1 cellular context compared by ENCODE assay signal in genomic region chr19:45413497-45413896, GRCh38.
TF ChIP-seq lines count a peak whose summit lies in the region.

No MANE protein-coding gene starts in this region.

TF ChIP-seq in HCT116, 20 proteins besides CTCF, POLR2A, EP300 and RAD21 (continued from another document):
- TF ChIP-seq ZBTB33 (IDR thresholded peaks at IDR 0.05; ENCODE audit: extremely low read depth, insufficient replicate concordance, low read length), result no peak
- TF ChIP-seq EZH2 (IDR thresholded peaks at IDR 0.05), result no peak
- TF ChIP-seq TCF7L2 (IDR thresholded peaks at IDR 0.05; ENCODE audit: borderline replicate concordance, extremely low read depth, insufficient read depth, insufficient read length), result no peak
- no peak for TF ChIP-seq SRF (IDR thresholded peaks at IDR 0.05; ENCODE audit: low read depth)
- no peak for TF ChIP-seq FOSL1 (IDR thresholded peaks at IDR 0.05; ENCODE audit: low read depth)
- TF ChIP-seq EGR1 (IDR thresholded peaks at IDR 0.05; ENCODE audit: low read depth), result no peak
- no peak for TF ChIP-seq REST (IDR thresholded peaks at IDR 0.05; ENCODE audit: low read depth)
- no peak for TF ChIP-seq EZH2phosphoT487 (IDR thresholded peaks at IDR 0.05; ENCODE audit: borderline replicate concordance)
- no peak for TF ChIP-seq YY1 (IDR thresholded peaks at IDR 0.05; ENCODE audit: extremely low read depth, insufficient replicate concordance, low read depth, low read length)
- TF ChIP-seq ZFX (IDR thresholded peaks at IDR 0.05), result no peak
- TF ChIP-seq ZNF274 (IDR thresholded peaks at IDR 0.05; ENCODE audit: low read depth, low read length), result no peak
- TF ChIP-seq CBX3 (IDR thresholded peaks at IDR 0.05; ENCODE audit: low read depth), result no peak
- no peak for TF ChIP-seq SP1 (IDR thresholded peaks at IDR 0.05; ENCODE audit: low read depth)
